7 cellular contexts compared by ENCODE assay signal in genomic region chr7:108673699-108674098, GRCh38.
A peak's percentile ranks its signal among the peaks of the same experiment; 100 is the strongest.
DNase-seq lines count a peak whose midpoint lies in the region; ATAC-seq and TF ChIP-seq lines count a peak whose summit lies in the region.
"Not testable (repeated sequence)": the region's sequence is repeated elsewhere in the genome, so short reads cannot be mapped to it uniquely, and the experiment has no call there.

No MANE protein-coding gene starts in this region.

- CTCF ChIA-PET in activated CD8-positive, alpha-beta T cell treated with anti-CD3 and anti-CD28 coated beads for 36 hours (lab: Charles Lee) = not testable (repeated sequence)

- not testable (repeated sequence) for H3K27ac ChIP-seq in DND-41 (ENCODE audit: low read length)

- not testable (repeated sequence) for H3K9me3 Mint-ChIP-seq in activated CD8-positive, alpha-beta T cell treated with anti-CD3 and anti-CD28 coated beads for 36 hours

- H3K4me3 Mint-ChIP-seq in activated CD8-positive, alpha-beta T cell treated with anti-CD3 and anti-CD28 coated beads for 36 hours = not testable (repeated sequence)

- TF ChIP-seq CTCF in DND-41 (IDR thresholded peaks at IDR 0.05; ENCODE audit: borderline replicate concordance, extremely low read depth, low read length, poor library complexity, severe bottlenecking); activated CD8-positive, alpha-beta T cell treated with anti-CD3 and anti-CD28 coated beads for 36 hours (IDR thresholded peaks at IDR 0.05): not testable (repeated sequence)

- not testable (repeated sequence) for H3K36me3 ChIP-seq in DND-41 (ENCODE audit: insufficient read depth, low read length); MG63

- H3K27me3 Mint-ChIP-seq in activated CD8-positive, alpha-beta T cell treated with anti-CD3 and anti-CD28 coated beads for 36 hours = not testable (repeated sequence)

- H3K4me1 ChIP-seq in DND-41 (ENCODE audit: insufficient read depth, low read length) = not testable (repeated sequence)

- H3K4me1 Mint-ChIP-seq in activated CD8-positive, alpha-beta T cell treated with anti-CD3 and anti-CD28 coated beads for 36 hours (ENCODE audit: low read depth) = not testable (repeated sequence)

- not testable (repeated sequence) for H3K9ac ChIP-seq in DND-41 (ENCODE audit: low read depth, low read length)

- DNase-seq in A172 (ENCODE audit: low spot score) = peak; percentile 45
- DNase-seq in DND-41 = peak; percentile 13
- peak; percentile 30 for DNase-seq in H4 (ENCODE audit: low spot score)
- DNase-seq in MG63 = peak; percentile 10
- DNase-seq in NK-92 treated with Interleukin-12 subunit alpha and Interleukin-12 subunit beta, amount 100 ng/mL, for 24 hours (lab: John Stamatoyannopoulos, UW) = peak; percentile 3
- DNase-seq in activated CD8-positive, alpha-beta T cell treated with anti-CD3 and anti-CD28 coated beads for 36 hours = peak; percentile 9
- DNase-seq in kidney tubule cell (ENCODE audit: low spot score) = peak; percentile 9

- not testable (repeated sequence) for H4K20me1 ChIP-seq in DND-41 (ENCODE audit: insufficient read depth, low read length)

- not testable (repeated sequence) for H3K27ac Mint-ChIP-seq in activated CD8-positive, alpha-beta T cell treated with anti-CD3 and anti-CD28 coated beads for 36 hours

- ATAC-seq in DND-41 (ENCODE audit: insufficient read depth, low read depth) = peak; percentile 54; the same call in 2 of the 3 replicates
- ATAC-seq in activated CD8-positive, alpha-beta T cell treated with anti-CD3 and anti-CD28 coated beads for 36 hours = not testable (repeated sequence)

- POLR2A ChIA-PET in activated CD8-positive, alpha-beta T cell treated with anti-CD3 and anti-CD28 coated beads for 36 hours (lab: Charles Lee) = not testable (repeated sequence)

- not testable (repeated sequence) for H3K4me2 ChIP-seq in DND-41 (ENCODE audit: insufficient read depth, low read length)

- H3K36me3 Mint-ChIP-seq in activated CD8-positive, alpha-beta T cell treated with anti-CD3 and anti-CD28 coated beads for 36 hours (ENCODE audit: low read depth) = not testable (repeated sequence)

- H3K27me3 ChIP-seq in DND-41 (ENCODE audit: insufficient read depth, low read length, poor library complexity); MG63: not testable (repeated sequence)

- intact Hi-C loops in activated CD8-positive, alpha-beta T cell treated with anti-CD3 and anti-CD28 coated beads for 36 hours (cut with micrococcal nuclease) = not testable (repeated sequence)

- not testable (repeated sequence) for H3K79me2 ChIP-seq in DND-41 (ENCODE audit: insufficient read depth, low read length)

- H2AFZ ChIP-seq in DND-41 (ENCODE audit: low read depth, low read length) = peak overlapping the region; percentile 39; the same call in 1 of the 2 replicates

- H3K4me3 ChIP-seq in DND-41 (ENCODE audit: low read depth in 1 of 2, low read length in 2 of 2); MG63: not testable (repeated sequence)

- H3K9me3 ChIP-seq in DND-41 (ENCODE audit: insufficient read depth, low read length, severe bottlenecking); MG63: not testable (repeated sequence)
